8 cellular contexts compared by ENCODE assay signal in the genomic region with DNA sequence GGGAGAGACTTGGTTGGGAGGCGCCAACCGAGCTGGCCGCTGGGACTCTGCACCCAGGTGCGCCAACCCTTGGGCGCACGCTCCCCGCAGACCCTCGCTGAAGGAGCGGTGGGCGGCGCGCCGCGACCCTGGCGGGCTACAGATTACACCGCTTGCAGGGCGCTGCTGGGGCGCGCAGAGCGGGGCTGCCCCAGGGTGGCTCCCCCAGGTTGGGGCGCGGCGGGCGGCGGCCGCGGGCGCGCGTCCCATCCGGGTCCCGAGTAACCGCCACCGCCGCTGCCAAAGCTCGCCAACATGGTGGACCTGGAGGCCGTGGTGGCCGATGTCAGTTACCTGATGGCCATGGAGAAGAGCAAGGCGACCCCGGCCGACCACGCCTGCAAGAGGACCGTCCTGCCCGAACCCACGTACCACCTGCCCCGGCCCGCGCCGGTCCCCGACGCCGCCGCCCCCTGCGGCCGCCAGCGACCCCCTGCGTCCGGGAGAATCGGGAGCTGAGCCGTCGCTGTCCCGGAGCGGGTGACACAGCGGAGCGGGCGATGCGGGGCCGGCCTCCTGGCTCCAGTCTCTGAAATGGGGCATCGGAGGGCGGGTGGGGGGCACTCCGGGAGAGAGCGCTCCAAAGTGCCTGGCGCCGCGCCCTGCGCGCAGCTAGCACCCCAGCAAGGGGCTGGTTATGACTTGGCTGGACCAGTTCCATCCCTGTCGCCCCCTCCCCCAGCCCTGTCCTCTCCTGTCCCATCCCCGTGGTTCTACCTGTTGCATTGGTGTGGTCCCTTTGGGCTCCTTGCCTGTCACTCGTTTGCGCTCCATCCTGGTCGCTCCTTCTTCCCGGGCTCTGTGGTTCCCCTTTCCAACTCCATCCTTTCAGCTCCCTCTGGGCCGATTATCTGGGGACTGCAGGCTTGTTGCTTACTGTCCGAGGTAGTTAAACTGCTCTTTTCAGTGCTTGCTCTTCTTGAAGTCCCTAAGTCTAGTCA.
DNase-seq lines count a peak whose midpoint lies in the region; ATAC-seq, FAIRE-seq and TF ChIP-seq lines count a peak whose summit lies in the region.

No MANE protein-coding gene starts in this region.

- peak; percentile 29; the same call in 1 of the 3 replicates for ATAC-seq in RWPE2 (ENCODE audit: low read depth)
- no peak for ATAC-seq in gastrocnemius medialis
- no peak for ATAC-seq in body of pancreas
- ATAC-seq in HG02623 (IDR thresholded peaks at IDR 0.05; ENCODE audit: unreplicated experiment): no peak

- FAIRE-seq in GM12892 (lab: Jason Lieb, UNC): no peak

- WGBS in body of pancreas, 2 donors: 3 to 7% methylated on average over 11 to 50 of the region's 85 CpGs

- in situ Hi-C loops in gastrocnemius medialis (cut with MboI; ENCODE audit: low sequenced_read_pairs in 4 of 4): no loop called here

- H3K4me1 ChIP-seq in RWPE2 (ENCODE audit: insufficient read depth, poor library complexity, severe bottlenecking): no peaks in the 10 kb centered on the region
- peaks cover 0 to 27% of the 10 kb centered on the region in 2 donors for H3K4me1 ChIP-seq in right atrium auricular region
- H3K4me1 ChIP-seq in gastrocnemius medialis: peaks cover 5 to 9% of the 10 kb centered on the region in 2 donors
- peaks cover 12% of the 10 kb centered on the region for H3K4me1 ChIP-seq in body of pancreas

- H3K9me3 ChIP-seq in RWPE2 (ENCODE audit: severe bottlenecking): no peaks in the 10 kb centered on the region
- H3K9me3 ChIP-seq in right atrium auricular region: no peaks in the 10 kb centered on the region
- no peaks in the 10 kb centered on the region for H3K9me3 ChIP-seq in gastrocnemius medialis
- no peaks in the 10 kb centered on the region for H3K9me3 ChIP-seq in body of pancreas

- H3K4me3 ChIP-seq in RWPE2 (ENCODE audit: severe bottlenecking): no peak overlapping the region
- H3K4me3 ChIP-seq in right atrium auricular region: peak overlapping the region; percentile 25 to 47
- peak overlapping the region; percentile 14 to 40 (median 26) for H3K4me3 ChIP-seq in gastrocnemius medialis
- H3K4me3 ChIP-seq in body of pancreas: peak overlapping the region in 1 of 2 donors; percentile 8

- DNase-seq in GM12892 (ENCODE audit: insufficient read length): peak; percentile 41
- peak; percentile 51 for DNase-seq in RWPE2 (ENCODE audit: low spot score)
- no peak for DNase-seq in right atrium auricular region (ENCODE audit: low spot score)
- no peak for DNase-seq in gastrocnemius medialis
- no peak for DNase-seq in body of pancreas
- no peak for DNase-seq in NOMO-1 treated with dmso at 0.1 percent for 144 hours (lab: John Stamatoyannopoulos, UW; ENCODE audit: unreplicated experiment)
- no peak for DNase-seq in hepatic stellate cell (ENCODE audit: low spot score)

- H3K27ac ChIP-seq in RWPE2 (ENCODE audit: poor library complexity, severe bottlenecking): no peak overlapping the region
- H3K27ac ChIP-seq in right atrium auricular region: no peak overlapping the region
- H3K27ac ChIP-seq in gastrocnemius medialis: no peak overlapping the region
- H3K27ac ChIP-seq in body of pancreas: no peak overlapping the region

- no peaks in the 10 kb centered on the region for H3K36me3 ChIP-seq in RWPE2 (ENCODE audit: low read depth)
- no peaks in the 10 kb centered on the region for H3K36me3 ChIP-seq in right atrium auricular region
- no peaks in the 10 kb centered on the region for H3K36me3 ChIP-seq in gastrocnemius medialis
- H3K36me3 ChIP-seq in body of pancreas (replicated peaks in 1 of 2; ENCODE audit: insufficient read depth in 1 of 2, low read depth in 2 of 2): no peaks in the 10 kb centered on the region

- TF ChIP-seq CTCF in RWPE2 (IDR thresholded peaks at IDR 0.05; ENCODE audit: poor library complexity, severe bottlenecking) (no peak), right atrium auricular region (IDR thresholded peaks at IDR 0.05) (peak in 1 of 2 donors; percentile 14), gastrocnemius medialis (IDR thresholded peaks at IDR 0.05 in 4 of 5, conservative IDR thresholded peaks at IDR 0.05 in 1 of 5) (no peak), body of pancreas (IDR thresholded peaks at IDR 0.05) (no peak)

- peaks cover 37% of the 10 kb centered on the region for H3K27me3 ChIP-seq in RWPE2 (ENCODE audit: insufficient read depth, poor library complexity, severe bottlenecking)
- H3K27me3 ChIP-seq in right atrium auricular region: peaks cover 21 to 37% of the 10 kb centered on the region in 2 donors
- H3K27me3 ChIP-seq in gastrocnemius medialis: peaks cover 49 to 62% (median 56%) of the 10 kb centered on the region in 3 donors
- peaks cover 0 to 33% of the 10 kb centered on the region in 2 donors for H3K27me3 ChIP-seq in body of pancreas

- TF ChIP-seq POLR2A in GM12892 (IDR thresholded peaks at IDR 0.05; ENCODE audit: low read depth, low read length): no peak
- no peak for TF ChIP-seq POLR2A in gastrocnemius medialis (IDR thresholded peaks at IDR 0.05)
- no peak for TF ChIP-seq POLR2A in body of pancreas (IDR thresholded peaks at IDR 0.05)

- intact Hi-C loops in gastrocnemius medialis (cut with DNase I; ENCODE audit: low total_unique reads): no loop called here
- intact Hi-C loops in body of pancreas (cut with DNase I): no loop called here

Comparison
In these comparisons a context has a peak if more than half of its experiments do, and no peak if none do; other contexts are left out.
1. DNase-seq: peak in GM12892 (single experiment) and RWPE2 (single experiment); none in right atrium auricular region (single experiment), gastrocnemius medialis (0 of 2), body of pancreas (0 of 4), NOMO-1 treated with dmso at 0.1 percent for 144 hours (single experiment) and hepatic stellate cell (single experiment).